28 cellular contexts compared by ENCODE assay signal in the genomic region with DNA sequence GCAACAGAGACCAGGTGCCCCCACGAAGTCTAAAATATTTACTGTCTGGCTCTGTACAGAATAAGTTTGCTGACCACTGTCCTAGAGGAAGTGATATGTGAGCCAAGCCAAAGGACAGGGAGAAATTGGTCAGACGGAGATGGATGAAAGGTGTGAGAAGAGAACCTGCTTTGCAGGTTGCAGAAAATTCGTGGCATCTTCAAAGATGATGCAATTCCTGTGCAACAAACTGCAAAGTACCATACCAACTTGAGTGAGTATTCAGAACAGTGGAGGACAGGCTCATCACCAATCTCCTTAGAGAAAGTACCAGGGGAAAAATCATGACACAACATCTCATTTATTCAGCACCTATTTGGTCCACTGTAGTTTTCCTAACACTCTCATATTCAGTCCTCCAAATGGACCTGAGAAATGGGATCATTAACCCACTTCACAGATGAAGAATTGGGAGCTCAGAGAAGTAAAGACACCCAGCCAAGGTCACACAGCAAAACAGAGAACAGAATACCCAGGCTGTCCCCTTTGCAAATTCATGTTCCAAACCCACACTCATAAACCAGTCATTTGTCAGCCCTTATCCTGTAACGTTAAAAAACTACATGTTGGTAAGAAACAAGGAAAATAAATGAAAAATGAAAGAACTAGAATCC.
DNase-seq lines count a peak whose midpoint lies in the region; ATAC-seq, FAIRE-seq and TF ChIP-seq lines count a peak whose summit lies in the region.
"Had no signal": no experiment of that assay in that cellular context is flagged by ENCODE, and none has a peak within 500 bp of the region (broad histone marks: within the 10 kb centered on the region; RNA-seq: fewer than 3 reads in every experiment).

No MANE protein-coding gene starts in this region.

- H3K36me3 ChIP-seq in H1 (ENCODE audit: control insufficient read depth in 2 of 4, insufficient read depth in 4 of 4, low read length in 3 of 4) = no peaks in the 10 kb centered on the region
- H3K36me3 ChIP-seq in sigmoid colon = no peaks in the 10 kb centered on the region
- no peaks in the 10 kb centered on the region for H3K36me3 ChIP-seq in pancreas
- H3K36me3 ChIP-seq: adrenal gland, neutrophil, SJSA1 had no signal

- H4K5ac ChIP-seq in H1 (ENCODE audit: insufficient read length, low read depth, low read length) = no peak overlapping the region

- H2BK20ac ChIP-seq in H1 (ENCODE audit: low read length) = no peak overlapping the region

- H3K4me2 ChIP-seq in H1 (ENCODE audit: insufficient read depth in 1 of 2, low read depth in 2 of 2, low read length in 2 of 2) = no peak overlapping the region

- H3K4me1 Mint-ChIP-seq in endothelial cell (ENCODE audit: unreplicated experiment) = peaks cover 8% of the 10 kb centered on the region
- H3K4me1 Mint-ChIP-seq: B cell had no signal

- H3K14ac ChIP-seq in H1 (ENCODE audit: insufficient read length) = no peak overlapping the region

- H4K91ac ChIP-seq in H1 (replicated peaks; ENCODE audit: insufficient read length, low read length) = no peak overlapping the region

- H3K23me2 ChIP-seq in H1 (ENCODE audit: low read depth, low read length) = no peaks in the 10 kb centered on the region

- no peak overlapping the region for H3K56ac ChIP-seq in H1 (replicated peaks; ENCODE audit: insufficient read length, low read depth, low read length)

- no peak overlapping the region for H3K9ac ChIP-seq in H1 (replicated peaks in 1 of 4; ENCODE audit: extremely low read depth in 1 of 4, low read depth in 3 of 4, low read length in 3 of 4)

- TF ChIP-seq EP300 in H1 (IDR thresholded peaks at IDR 0.05; ENCODE audit: borderline replicate concordance in 1 of 2, low read depth in 2 of 2, low read length in 2 of 2) = no peak
- no peak for TF ChIP-seq EP300 in sigmoid colon (IDR thresholded peaks at IDR 0.05)

- no peak overlapping the region for H2AK5ac ChIP-seq in H1 (ENCODE audit: low read depth, low read length)

- no peak overlapping the region for H3K27ac ChIP-seq in H1 (ENCODE audit: low read depth, low read length)
- peak overlapping the region in 3 of 4 donors; percentile 62 to 67 (median 66) for H3K27ac ChIP-seq in sigmoid colon
- H3K27ac ChIP-seq in pancreas = no peak overlapping the region
- H3K27ac ChIP-seq: 22Rv1, adrenal gland, neutrophil, psoas muscle, SJSA1 had no signal

- H3K79me1 ChIP-seq in H1 (ENCODE audit: low read depth, low read length) = no peaks in the 10 kb centered on the region

- no peak overlapping the region for H3K27ac Mint-ChIP-seq in endothelial cell (ENCODE audit: unreplicated experiment)
- H3K27ac Mint-ChIP-seq: B cell had no signal

- no peak overlapping the region for H2AFZ ChIP-seq in H1 (ENCODE audit: low read length)

- peaks cover 3% of the 10 kb centered on the region for H3K36me3 Mint-ChIP-seq in endothelial cell (ENCODE audit: low read depth, unreplicated experiment)

- no peak overlapping the region for H3K4ac ChIP-seq in H1 (replicated peaks; ENCODE audit: insufficient read length, low read depth, low read length)

- CTCF ChIA-PET in H1 (lab: Charles Lee; ENCODE audit: partially characterized antibody) = interaction anchor here (0.8 to 1.2 kb wide), 3 partner anchors 20 to 343 kb away, joined by 3 read pairs; no protein-coding TSS in a partner anchor

- no peak for TF ChIP-seq CTCF in H1 (IDR thresholded peaks at IDR 0.05; ENCODE audit: control extremely low read depth in 1 of 3, insufficient read depth in 1 of 3, low read depth in 1 of 3, low read length in 3 of 3)
- TF ChIP-seq CTCF in sigmoid colon (IDR thresholded peaks at IDR 0.05) = no peak
- TF ChIP-seq CTCF in endothelial cell (IDR thresholded peaks at IDR 0.05; ENCODE audit: unreplicated experiment) = no peak
- TF ChIP-seq CTCF in pancreas (IDR thresholded peaks at IDR 0.05) = no peak

- no peak overlapping the region for H3K4me3 Mint-ChIP-seq in endothelial cell (ENCODE audit: unreplicated experiment)
- H3K4me3 Mint-ChIP-seq: B cell had no signal

- DNase-seq in DMS53 (lab: John Stamatoyannopoulos, UW) (peak; percentile 0), DMS53 treated with DMSO at 0.1 percent for 48 hours (lab: John Stamatoyannopoulos, UW; ENCODE audit: unreplicated experiment) (no peak), NCI-H460 (ENCODE audit: extremely low read depth, low read depth) (peak; percentile 22), H1 (ENCODE audit: low read depth in 1 of 2, low spot score in 2 of 2) (no peak), sigmoid colon (no peak), endothelial cell (ENCODE audit: low spot score) (no peak), pancreas (no peak), RPMI8226 (no peak)
- DNase-seq: activated CD4-positive, alpha-beta T cell treated with anti-CD3 and anti-CD28 coated beads for 1 hour; activated naive CD4-positive, alpha-beta T cell; activated T-cell treated with anti-CD3 and anti-CD28 coated beads, Interleukin-2, amount 50 U/mL, for 1 hour; adrenal gland; cortex of kidney; DMS79 treated with DMSO at 0.1 percent for 48 hours; HCEC 1CT; Kasumi-1; kidney glomerular epithelial cell; NCI-H187; NCI-H526; small intestine; stimulated activated CD4-positive, alpha-beta T cell treated with anti-CD3 and anti-CD28 coated beads, Interleukin-2, amount 100 ng/mL, for 24 hours had no signal

- H3K9me3 ChIP-seq in H1 (ENCODE audit: insufficient read depth in 2 of 2, low read depth in 1 of 2, low read length in 1 of 2) = peaks cover 9 to 11% of the 10 kb centered on the region in 2 experiments
- H3K9me3 ChIP-seq in sigmoid colon = no peaks in the 10 kb centered on the region
- no peaks in the 10 kb centered on the region for H3K9me3 ChIP-seq in pancreas
- H3K9me3 ChIP-seq: adrenal gland, neutrophil, psoas muscle, testis had no signal

- no peak overlapping the region for H2BK15ac ChIP-seq in H1 (ENCODE audit: low read length)

- intact Hi-C loops in sigmoid colon (cut with DNase I) (loop anchor here (10.0 kb wide), 1 partner anchor 611 kb away; a partner anchor contains a TSS), pancreas (cut with DNase I) (no loop called here)

- no peak overlapping the region for H4K8ac ChIP-seq in H1 (ENCODE audit: extremely low read depth, insufficient read depth, low read length)

- peaks cover 7% of the 10 kb centered on the region for H3K27me3 Mint-ChIP-seq in endothelial cell (ENCODE audit: unreplicated experiment)

- H2BK5ac ChIP-seq in H1 (ENCODE audit: low read depth, low read length) = no peak overlapping the region

- WGBS in H1 (ENCODE audit: extremely low coverage in 1 of 2, insufficient coverage in 1 of 2, insufficient read length in 1 of 2, insufficient replicate concordance in 2 of 2, low coverage in 1 of 2, low lambda C conversion rate in 2 of 2, missing lambda C conversion rate in 1 of 2), 2 experiments = 78% methylated on average over 4 of the region's 4 CpGs; no CpG with 5 or more reads in 1 of the 2 experiments
- 27 to 58% methylated on average over 4 of the region's 4 CpGs for WGBS in sigmoid colon, 2 donors
- WGBS in pancreas, 2 donors = 35 to 38% methylated on average over 4 of the region's 4 CpGs

- H3K9me3 Mint-ChIP-seq in endothelial cell (ENCODE audit: unreplicated experiment) = peaks cover 3% of the 10 kb centered on the region

- H3K4me3 ChIP-seq in H1 (ENCODE audit: extremely low read depth in 1 of 4, insufficient read depth in 2 of 4, low read depth in 3 of 4, low read length in 4 of 4) (no peak overlapping the region), sigmoid colon (no peak overlapping the region), pancreas (no peak overlapping the region)
- H3K4me3 ChIP-seq: adrenal gland, GM12878, psoas muscle, SJSA1, testis had no signal

- no peak overlapping the region for H2BK120ac ChIP-seq in H1 (replicated peaks; ENCODE audit: low read depth, low read length)

- H3K23ac ChIP-seq in H1 (ENCODE audit: insufficient read length) = no peak overlapping the region

- no peaks in the 10 kb centered on the region for H4K20me1 ChIP-seq in H1 (replicated peaks in 1 of 2; ENCODE audit: control insufficient read depth in 1 of 2, insufficient read depth in 2 of 2, low read length in 2 of 2)

- no peaks in the 10 kb centered on the region for H3K79me2 ChIP-seq in H1 (ENCODE audit: control insufficient read depth in 1 of 2, insufficient read depth in 2 of 2, low read length in 2 of 2)

- ATAC-seq in pancreas = no peak
- ATAC-seq: GM12878, psoas muscle had no signal

- no peak for FAIRE-seq in H1 (lab: Jason Lieb, UNC)
- FAIRE-seq in pancreas (lab: Jason Lieb, UNC) = no peak
- FAIRE-seq: GM12878, small intestine had no signal

- no peak for TF ChIP-seq RAD21 in H1 (IDR thresholded peaks at IDR 0.05 in 1 of 2, conservative IDR thresholded peaks at IDR 0.05 in 1 of 2; ENCODE audit: low read depth in 2 of 2, low read length in 2 of 2)

- no peak overlapping the region for H2BK12ac ChIP-seq in H1 (ENCODE audit: low read depth, low read length)

- no peaks in the 10 kb centered on the region for H3K27me3 ChIP-seq in H1 (replicated peaks in 1 of 4; ENCODE audit: control insufficient read depth in 3 of 4, extremely low read depth in 1 of 4, insufficient read depth in 3 of 4, low read length in 3 of 4)
- H3K27me3 ChIP-seq in sigmoid colon = no peaks in the 10 kb centered on the region
- H3K27me3 ChIP-seq in pancreas = no peaks in the 10 kb centered on the region
- H3K27me3 ChIP-seq: neutrophil, SJSA1, testis had no signal

- H3K18ac ChIP-seq in H1 (ENCODE audit: extremely low read depth, low read length) = no peak overlapping the region

- TF ChIP-seq POLR2A in H1 (IDR thresholded peaks at IDR 0.05; ENCODE audit: control extremely low read depth in 1 of 2, low read depth in 2 of 2, low read length in 2 of 2) (no peak), sigmoid colon (IDR thresholded peaks at IDR 0.05) (no peak)

- POLR2A ChIA-PET in H1 (lab: Charles Lee; ENCODE audit: partially characterized antibody) = interaction anchor here (1.6 kb wide), 1 partner anchor 13 kb away, joined by 4 read pairs; no protein-coding TSS in a partner anchor

- peaks cover 0 to 3% (median 0%) of the 10 kb centered on the region in 4 experiments; a peak in 1 of 7 replicates for H3K4me1 ChIP-seq in H1 (replicated peaks in 1 of 4; ENCODE audit: control insufficient read depth in 3 of 4, insufficient read depth in 4 of 4, low read length in 3 of 4)
- H3K4me1 ChIP-seq in sigmoid colon = peaks cover 0 to 12% (median 9%) of the 10 kb centered on the region in 4 donors
- H3K4me1 ChIP-seq in pancreas = no peaks in the 10 kb centered on the region
- H3K4me1 ChIP-seq: adrenal gland, psoas muscle, SJSA1, testis had no signal

TF ChIP-seq in H1, 55 proteins besides CTCF, POLR2A, EP300 and RAD21 (continues in another document):
- TF ChIP-seq, protein P1, sequence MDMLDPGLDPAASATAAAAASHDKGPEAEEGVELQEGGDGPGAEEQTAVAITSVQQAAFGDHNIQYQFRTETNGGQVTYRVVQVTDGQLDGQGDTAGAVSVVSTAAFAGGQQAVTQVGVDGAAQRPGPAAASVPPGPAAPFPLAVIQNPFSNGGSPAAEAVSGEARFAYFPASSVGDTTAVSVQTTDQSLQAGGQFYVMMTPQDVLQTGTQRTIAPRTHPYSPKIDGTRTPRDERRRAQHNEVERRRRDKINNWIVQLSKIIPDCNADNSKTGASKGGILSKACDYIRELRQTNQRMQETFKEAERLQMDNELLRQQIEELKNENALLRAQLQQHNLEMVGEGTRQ (IDR thresholded peaks at IDR 0.05; ENCODE audit: low read length) = no peak
- TF ChIP-seq, protein P2, sequence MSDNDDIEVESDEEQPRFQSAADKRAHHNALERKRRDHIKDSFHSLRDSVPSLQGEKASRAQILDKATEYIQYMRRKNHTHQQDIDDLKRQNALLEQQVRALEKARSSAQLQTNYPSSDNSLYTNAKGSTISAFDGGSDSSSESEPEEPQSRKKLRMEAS (IDR thresholded peaks at IDR 0.05) = no peak

Comparison
In these comparisons a context has a peak if more than half of its experiments do, and no peak if none do; other contexts are left out.
1. DNase-seq: peak in DMS53 (single experiment) and NCI-H460 (single experiment); none in DMS53 treated with DMSO at 0.1 percent for 48 hours (single experiment), H1 (0 of 2), sigmoid colon (single experiment), endothelial cell (single experiment), pancreas (0 of 6) and RPMI8226 (single experiment).
2. H3K27ac ChIP-seq: peak in sigmoid colon (3 of 4); none in H1 (single experiment) and pancreas (0 of 4).